Comparison of ENCODE assay signal across 1 cellular context in the genomic region with DNA sequence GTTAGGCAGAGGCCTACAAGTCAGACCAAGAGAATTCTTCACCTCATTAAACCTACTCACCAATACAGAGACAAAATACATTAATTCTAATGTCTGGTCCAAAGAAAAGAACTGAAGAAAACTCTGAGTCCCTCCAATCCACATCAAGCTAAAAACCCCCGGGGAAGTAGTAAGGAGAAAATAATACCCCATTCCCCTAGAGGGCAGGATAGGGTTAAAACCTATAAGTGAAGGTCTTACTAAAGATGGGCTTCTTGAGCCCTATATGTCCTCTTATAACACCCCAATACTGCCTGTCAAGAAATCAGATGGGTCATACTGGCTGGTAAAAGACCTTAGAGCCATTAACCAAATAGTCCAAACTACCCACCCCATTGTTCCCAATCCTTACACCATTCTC.
TF ChIP-seq lines count a peak whose summit lies in the region.

No MANE protein-coding gene starts in this region.

TF ChIP-seq in HCT116, 20 proteins besides CTCF, POLR2A, EP300 and RAD21 (continued from another document):
- TF ChIP-seq, protein P1, sequence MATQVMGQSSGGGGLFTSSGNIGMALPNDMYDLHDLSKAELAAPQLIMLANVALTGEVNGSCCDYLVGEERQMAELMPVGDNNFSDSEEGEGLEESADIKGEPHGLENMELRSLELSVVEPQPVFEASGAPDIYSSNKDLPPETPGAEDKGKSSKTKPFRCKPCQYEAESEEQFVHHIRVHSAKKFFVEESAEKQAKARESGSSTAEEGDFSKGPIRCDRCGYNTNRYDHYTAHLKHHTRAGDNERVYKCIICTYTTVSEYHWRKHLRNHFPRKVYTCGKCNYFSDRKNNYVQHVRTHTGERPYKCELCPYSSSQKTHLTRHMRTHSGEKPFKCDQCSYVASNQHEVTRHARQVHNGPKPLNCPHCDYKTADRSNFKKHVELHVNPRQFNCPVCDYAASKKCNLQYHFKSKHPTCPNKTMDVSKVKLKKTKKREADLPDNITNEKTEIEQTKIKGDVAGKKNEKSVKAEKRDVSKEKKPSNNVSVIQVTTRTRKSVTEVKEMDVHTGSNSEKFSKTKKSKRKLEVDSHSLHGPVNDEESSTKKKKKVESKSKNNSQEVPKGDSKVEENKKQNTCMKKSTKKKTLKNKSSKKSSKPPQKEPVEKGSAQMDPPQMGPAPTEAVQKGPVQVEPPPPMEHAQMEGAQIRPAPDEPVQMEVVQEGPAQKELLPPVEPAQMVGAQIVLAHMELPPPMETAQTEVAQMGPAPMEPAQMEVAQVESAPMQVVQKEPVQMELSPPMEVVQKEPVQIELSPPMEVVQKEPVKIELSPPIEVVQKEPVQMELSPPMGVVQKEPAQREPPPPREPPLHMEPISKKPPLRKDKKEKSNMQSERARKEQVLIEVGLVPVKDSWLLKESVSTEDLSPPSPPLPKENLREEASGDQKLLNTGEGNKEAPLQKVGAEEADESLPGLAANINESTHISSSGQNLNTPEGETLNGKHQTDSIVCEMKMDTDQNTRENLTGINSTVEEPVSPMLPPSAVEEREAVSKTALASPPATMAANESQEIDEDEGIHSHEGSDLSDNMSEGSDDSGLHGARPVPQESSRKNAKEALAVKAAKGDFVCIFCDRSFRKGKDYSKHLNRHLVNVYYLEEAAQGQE (IDR thresholded peaks at IDR 0.05; ENCODE audit: low read depth) = no peak
